16 cellular contexts compared by ENCODE assay signal in the genomic region with DNA sequence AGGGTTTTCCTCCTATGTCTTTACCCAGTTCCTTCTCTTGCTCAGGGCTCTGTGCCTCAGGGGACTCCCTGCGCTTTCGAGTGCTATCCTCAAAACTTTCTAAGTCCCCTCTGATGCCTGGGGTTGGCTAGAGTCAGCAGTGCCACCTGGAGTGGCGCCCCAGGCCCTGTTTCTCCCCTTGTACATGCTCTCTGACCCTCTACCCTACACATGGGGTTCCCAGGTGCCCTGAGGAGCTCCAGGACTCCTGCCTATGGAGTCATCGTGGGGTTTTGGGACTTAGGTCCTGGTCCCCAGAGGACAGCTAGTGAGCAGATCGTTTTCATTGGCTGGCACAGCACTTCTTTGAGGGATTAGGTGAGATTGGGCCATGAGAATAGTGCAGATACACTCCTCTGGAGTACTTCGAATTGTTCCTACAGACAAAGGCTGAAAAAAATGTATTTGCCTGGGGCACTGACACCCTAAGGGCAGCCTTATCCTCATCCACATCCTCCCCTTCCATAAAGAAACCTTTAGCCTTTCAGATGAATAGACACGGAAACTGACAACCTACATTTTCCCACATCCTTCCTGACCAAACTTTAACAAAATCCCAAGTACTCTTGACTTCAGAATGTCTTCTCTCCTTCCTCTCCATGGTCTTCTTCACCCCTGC. TPM values are rescaled to one million over a fixed set of nuclear protein-coding genes. Genes with fewer than 3 reads are reported as not detected.
DNase-seq lines count a peak whose midpoint lies in the region; ATAC-seq and TF ChIP-seq lines count a peak whose summit lies in the region.
"Had no signal": no experiment of that assay in that cellular context is flagged by ENCODE, and none has a peak within 500 bp of the region (broad histone marks: within the 10 kb centered on the region; RNA-seq: fewer than 3 reads in every experiment).

No MANE protein-coding gene starts in this region.

- H3K4me1 Mint-ChIP-seq in neural progenitor cell = peaks cover 22% of the 10 kb centered on the region

- no peak overlapping the region for H3K27ac Mint-ChIP-seq in neural progenitor cell

- H4K20me1 ChIP-seq in BLaER1 treated with 17β-estradiol and CSF1 and Interleukin-3, amounts not matched to agents 10 nM and 100 nM = peaks cover 0 to 10% (median 0%) of the 10 kb centered on the region in 11 experiments; a peak in 2 of 22 replicates
- H4K20me1 ChIP-seq in neural progenitor cell (ENCODE audit: low read depth) = no peaks in the 10 kb centered on the region

- ATAC-seq in HG02798 (IDR thresholded peaks at IDR 0.05; ENCODE audit: poor library complexity, unreplicated experiment) (no peak), HG03097 (IDR thresholded peaks at IDR 0.05; ENCODE audit: low FRiP score, unreplicated experiment) (no peak)

- H3K9me3 Mint-ChIP-seq in neural progenitor cell = no peaks in the 10 kb centered on the region

- peaks cover 29 to 65% (median 58%) of the 10 kb centered on the region in 10 experiments for H3K4me1 ChIP-seq in BLaER1 treated with 17β-estradiol and CSF1 and Interleukin-3, amounts not matched to agents 10 nM and 100 nM
- H3K4me1 ChIP-seq in HUES6 (ENCODE audit: control insufficient read depth, insufficient read depth, low read length) (peaks cover 43% of the 10 kb centered on the region), neural progenitor cell (peaks cover 16% of the 10 kb centered on the region), SJCRH30 (peaks cover 15% of the 10 kb centered on the region)

- H3K27ac ChIP-seq in BLaER1 treated with 17β-estradiol and CSF1 and Interleukin-3, amounts not matched to agents 10 nM and 100 nM = peak overlapping the region in 4 of 11 experiments; percentile 11 to 33 (median 18); a peak in 4 of 22 replicates
- H3K27ac ChIP-seq in HUES6 (ENCODE audit: low read depth, low read length) = no peak overlapping the region; the same call in 1 of the 2 replicates
- H3K27ac ChIP-seq in coronary artery = peak overlapping the region; percentile 78 to 96
- no peak overlapping the region for H3K27ac ChIP-seq in neural progenitor cell
- no peak overlapping the region for H3K27ac ChIP-seq in SJCRH30
- H3K27ac ChIP-seq: neutrophil had no signal

- H3K4me2 ChIP-seq in BLaER1 treated with 17β-estradiol and CSF1 and Interleukin-3, amounts not matched to agents 10 nM and 100 nM = peak overlapping the region; percentile 44 to 78 (median 75)
- H3K4me2 ChIP-seq in neural progenitor cell = peak overlapping the region; percentile 29

- TF ChIP-seq CTCF in coronary artery (IDR thresholded peaks at IDR 0.05) (no peak), neural progenitor cell (IDR thresholded peaks at IDR 0.05) (no peak)

- H3K79me2 ChIP-seq in neural progenitor cell (ENCODE audit: low read depth) = no peaks in the 10 kb centered on the region

- DNase-seq in coronary artery (ENCODE audit: low spot score) (no peak), neural progenitor cell (ENCODE audit: low spot score) (no peak), SJCRH30 (no peak), NCI-H187 treated with DMSO at 0.1 percent for 48 hours (lab: John Stamatoyannopoulos, UW) (no peak)
- DNase-seq: activated CD8-positive, alpha-beta memory T cell treated with anti-CD3 and anti-CD28 coated beads for 24 hours; cerebellar nuclear complex; NCI-H1048; right cardiac atrium; stimulated activated CD4-positive, alpha-beta T cell treated with anti-CD3 and anti-CD28 coated beads, Interleukin-1b, Interleukin-23, amount 100 ng/mL, for 48 hours had no signal

- H3K27me3 ChIP-seq in BLaER1 treated with 17β-estradiol and CSF1 and Interleukin-3, amounts not matched to agents 10 nM and 100 nM = no peaks in the 10 kb centered on the region
- no peaks in the 10 kb centered on the region for H3K27me3 ChIP-seq in HUES6 (ENCODE audit: control insufficient read depth, insufficient read depth, low read length)
- no peaks in the 10 kb centered on the region for H3K27me3 ChIP-seq in neural progenitor cell
- H3K27me3 ChIP-seq in SJCRH30 = peaks cover 6% of the 10 kb centered on the region

- peak overlapping the region in 3 of 11 experiments; percentile 22 to 26 (median 24); a peak in 3 of 22 replicates for H3K9ac ChIP-seq in BLaER1 treated with 17β-estradiol and CSF1 and Interleukin-3, amounts not matched to agents 10 nM and 100 nM
- peak overlapping the region; percentile 58 for H3K9ac ChIP-seq in HUES6 (ENCODE audit: low read length)
- H3K9ac ChIP-seq in neural progenitor cell = no peak overlapping the region

- no peak overlapping the region for H3K4me3 ChIP-seq in BLaER1 treated with 17β-estradiol and CSF1 and Interleukin-3, amounts not matched to agents 10 nM and 100 nM
- H3K4me3 ChIP-seq in HUES6 (ENCODE audit: low read depth, low read length) (no peak overlapping the region; the same call in 1 of the 2 replicates), coronary artery (no peak overlapping the region), neural progenitor cell (no peak overlapping the region), SJCRH30 (no peak overlapping the region)
- H3K4me3 ChIP-seq: lung had no signal

- H3K36me3 ChIP-seq in BLaER1 treated with 17β-estradiol and CSF1 and Interleukin-3, amounts not matched to agents 10 nM and 100 nM = peaks cover 0 to 23% (median 0%) of the 10 kb centered on the region in 11 experiments; a peak in 5 of 22 replicates
- no peaks in the 10 kb centered on the region for H3K36me3 ChIP-seq in HUES6 (ENCODE audit: control insufficient read depth, insufficient read depth, low read length)
- H3K36me3 ChIP-seq in neural progenitor cell = no peaks in the 10 kb centered on the region
- H3K36me3 ChIP-seq in SJCRH30 = no peaks in the 10 kb centered on the region
- H3K36me3 ChIP-seq: neutrophil had no signal

- no peak overlapping the region for H2AFZ ChIP-seq in neural progenitor cell (replicated peaks)

- H3F3A ChIP-seq in neural progenitor cell (ENCODE audit: low read depth) = peaks cover 3% of the 10 kb centered on the region

- no peaks in the 10 kb centered on the region for H3K36me3 Mint-ChIP-seq in neural progenitor cell

- H3K9me3 ChIP-seq in BLaER1 treated with 17β-estradiol and CSF1 and Interleukin-3, amounts not matched to agents 10 nM and 100 nM (replicated peaks in 1 of 11) = no peaks in the 10 kb centered on the region
- no peaks in the 10 kb centered on the region for H3K9me3 ChIP-seq in HUES6 (ENCODE audit: control insufficient read depth, insufficient read depth, low read depth, low read length)
- H3K9me3 ChIP-seq in neural progenitor cell (ENCODE audit: low read depth) = no peaks in the 10 kb centered on the region
- no peaks in the 10 kb centered on the region for H3K9me3 ChIP-seq in SJCRH30 (replicated peaks)
- H3K9me3 ChIP-seq: neutrophil had no signal

- peaks cover 10% of the 10 kb centered on the region for H3K27me3 Mint-ChIP-seq in neural progenitor cell (ENCODE audit: insufficient read depth, low read depth)

- no peak overlapping the region for H3K4me3 Mint-ChIP-seq in neural progenitor cell

RNA-seq across cellular contexts. Expression of gene LGR6, which starts 41.5 kb away (rescaled TPM):
- total RNA-seq in neural progenitor cell (ENCODE audit: low replicate concordance) = 0.25 TPM in 1 of 2 replicates, not detected in the other
- not detected in 2 replicates for total RNA-seq in SJCRH30 (2014; rRNA removed; shearing (Covaris generic))
- total RNA-seq: subcutaneous adipose tissue had no signal

Comparison
In these comparisons a context has a peak if more than half of its experiments do, and no peak if none do; other contexts are left out.
1. H3K27ac ChIP-seq: peak in coronary artery (2 of 2); none in HUES6 (single experiment), neural progenitor cell (single experiment) and SJCRH30 (single experiment).